ENCODE assay signal across 11 cellular contexts in genomic region chr17:33809748-33810147, GRCh38.
"Had no signal": no experiment of that assay in that cellular context is flagged by ENCODE, and none has a peak within 500 bp of the region (broad histone marks: within the 10 kb centered on the region; RNA-seq: fewer than 3 reads in every experiment).

No MANE protein-coding gene starts in this region.

- H3K36me3 ChIP-seq: HAP-1 had no signal

- H3K9me3 ChIP-seq: HAP-1 had no signal

- ATAC-seq: GM23338, HCT116 had no signal

- H3K4me3 ChIP-seq: GM23248, GM23338, HAP-1 had no signal

- H3K27ac ChIP-seq: GM23248 had no signal

- H3K4me1 ChIP-seq: HAP-1 had no signal

- DNase-seq: GM23248, GOT3, H7, H9, HCEC 1CT, HFFc6 had no signal

- FAIRE-seq: H1, H54 had no signal
